9 cellular contexts compared by ENCODE assay signal in the genomic region with DNA sequence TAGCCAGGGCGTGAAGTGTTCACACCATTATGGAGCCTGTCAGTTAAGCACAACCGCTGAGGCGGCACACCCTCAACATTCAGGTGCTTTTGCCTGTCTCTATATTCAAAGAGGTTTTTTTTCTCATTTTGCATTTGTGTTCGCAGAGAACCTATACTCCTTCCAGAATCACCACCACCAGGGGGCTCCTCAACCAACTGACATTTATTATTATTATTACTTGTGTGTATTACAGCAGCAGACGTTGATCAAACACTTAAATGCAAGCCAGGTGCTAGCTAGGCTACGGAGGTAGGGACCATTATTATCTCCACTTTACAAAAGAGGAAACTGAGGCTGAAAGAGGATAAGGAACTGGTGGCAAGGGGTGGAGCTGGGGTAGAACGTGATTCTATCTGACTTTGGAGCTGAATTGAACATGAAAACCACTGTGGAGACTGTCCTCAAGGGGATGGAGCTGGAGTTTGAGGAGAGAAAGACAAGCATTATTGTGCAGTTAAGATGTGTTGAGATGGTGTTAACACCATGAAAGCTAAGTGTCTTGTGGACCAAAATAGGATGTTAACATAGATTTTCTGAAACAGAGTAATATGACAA.
DNase-seq lines count a peak whose midpoint lies in the region; ATAC-seq and TF ChIP-seq lines count a peak whose summit lies in the region.
"Had no signal": no experiment of that assay in that cellular context is flagged by ENCODE, and none has a peak within 500 bp of the region (broad histone marks: within the 10 kb centered on the region; RNA-seq: fewer than 3 reads in every experiment).

No MANE protein-coding gene starts in this region.

- H3K4me3 ChIP-seq in SJCRH30 (no peak overlapping the region), fibroblast of villous mesenchyme (ENCODE audit: low read depth, low read length) (no peak overlapping the region)

- H3K9me3 ChIP-seq in SJCRH30 (replicated peaks): no peaks in the 10 kb centered on the region

- ATAC-seq in stimulated activated naive CD8-positive, alpha-beta T cell treated with anti-CD3 and anti-CD28 coated beads, Interleukin-15, Interleukin-2, amounts not matched to agents 100 U/mL and 50 U/mL, for 24 hours: no peak
- no peak for ATAC-seq in stimulated activated naive CD8-positive, alpha-beta T cell treated with anti-CD3 and anti-CD28 coated beads, Interleukin-15, amount 100 ng/mL, for 72 hours
- ATAC-seq in GM21737 (IDR thresholded peaks at IDR 0.05; ENCODE audit: unreplicated experiment) (no peak), GM18867 (IDR thresholded peaks at IDR 0.05; ENCODE audit: unreplicated experiment) (no peak)

- H3K4me1 ChIP-seq in SJCRH30: no peaks in the 10 kb centered on the region

- no peaks in the 10 kb centered on the region for H3K4me1 Mint-ChIP-seq in stimulated activated naive CD8-positive, alpha-beta T cell treated with anti-CD3 and anti-CD28 coated beads, Interleukin-15, amount 100 ng/mL, for 72 hours
- H3K4me1 Mint-ChIP-seq: central memory CD8-positive, alpha-beta T cell had no signal

- H3K27ac Mint-ChIP-seq in stimulated activated naive CD8-positive, alpha-beta T cell treated with anti-CD3 and anti-CD28 coated beads, Interleukin-15, amount 100 ng/mL, for 72 hours: no peak overlapping the region

- no peaks in the 10 kb centered on the region for H3K36me3 ChIP-seq in SJCRH30

- TF ChIP-seq CTCF in fibroblast of villous mesenchyme (IDR thresholded peaks at IDR 0.05; ENCODE audit: insufficient read depth, low read depth, low read length): peak; percentile 73

- H3K27me3 Mint-ChIP-seq in stimulated activated naive CD8-positive, alpha-beta T cell treated with anti-CD3 and anti-CD28 coated beads, Interleukin-15, amount 100 ng/mL, for 72 hours: no peaks in the 10 kb centered on the region
- H3K27me3 Mint-ChIP-seq: central memory CD8-positive, alpha-beta T cell had no signal

- H3K27ac ChIP-seq in SJCRH30: no peak overlapping the region

- H3K9me3 Mint-ChIP-seq in stimulated activated naive CD8-positive, alpha-beta T cell treated with anti-CD3 and anti-CD28 coated beads, Interleukin-15, amount 100 ng/mL, for 72 hours: no peaks in the 10 kb centered on the region
- H3K9me3 Mint-ChIP-seq: central memory CD8-positive, alpha-beta T cell had no signal

- no peaks in the 10 kb centered on the region for H3K27me3 ChIP-seq in SJCRH30

- peak; percentile 16 for DNase-seq in stimulated activated naive CD8-positive, alpha-beta T cell treated with anti-CD3 and anti-CD28 coated beads, Interleukin-15, Interleukin-2, amounts not matched to agents 100 U/mL and 50 U/mL, for 24 hours
- no peak for DNase-seq in stimulated activated naive CD8-positive, alpha-beta T cell treated with anti-CD3 and anti-CD28 coated beads, Interleukin-15, amount 100 ng/mL, for 72 hours
- DNase-seq in SJCRH30 (peak; percentile 13 to 33), fibroblast of villous mesenchyme (ENCODE audit: low read depth) (peak; percentile 60), ecto neural progenitor cell (ENCODE audit: low spot score) (no peak)
- DNase-seq in stimulated activated naive CD4-positive, alpha-beta T cell treated with Interleukin-2 at 50 U/mL for 16 hours (lab: John Stamatoyannopoulos, UW): peak; percentile 7

- H3K4me3 Mint-ChIP-seq in stimulated activated naive CD8-positive, alpha-beta T cell treated with anti-CD3 and anti-CD28 coated beads, Interleukin-15, amount 100 ng/mL, for 72 hours: no peak overlapping the region
- H3K4me3 Mint-ChIP-seq: central memory CD8-positive, alpha-beta T cell had no signal

Comparison
In these comparisons a context has a peak if more than half of its experiments do, and no peak if none do; other contexts are left out.
1. DNase-seq: peak in stimulated activated naive CD8-positive, alpha-beta T cell treated with anti-CD3 and anti-CD28 coated beads, Interleukin-15, Interleukin-2, amounts not matched to agents 100 U/mL and 50 U/mL, for 24 hours (single experiment), SJCRH30 (2 of 2), fibroblast of villous mesenchyme (single experiment) and stimulated activated naive CD4-positive, alpha-beta T cell treated with Interleukin-2 at 50 U/mL for 16 hours (single experiment); none in stimulated activated naive CD8-positive, alpha-beta T cell treated with anti-CD3 and anti-CD28 coated beads, Interleukin-15, amount 100 ng/mL, for 72 hours (0 of 2) and ecto neural progenitor cell (single experiment).